Comparison of ENCODE assay signal across 1 cellular context in the genomic region with DNA sequence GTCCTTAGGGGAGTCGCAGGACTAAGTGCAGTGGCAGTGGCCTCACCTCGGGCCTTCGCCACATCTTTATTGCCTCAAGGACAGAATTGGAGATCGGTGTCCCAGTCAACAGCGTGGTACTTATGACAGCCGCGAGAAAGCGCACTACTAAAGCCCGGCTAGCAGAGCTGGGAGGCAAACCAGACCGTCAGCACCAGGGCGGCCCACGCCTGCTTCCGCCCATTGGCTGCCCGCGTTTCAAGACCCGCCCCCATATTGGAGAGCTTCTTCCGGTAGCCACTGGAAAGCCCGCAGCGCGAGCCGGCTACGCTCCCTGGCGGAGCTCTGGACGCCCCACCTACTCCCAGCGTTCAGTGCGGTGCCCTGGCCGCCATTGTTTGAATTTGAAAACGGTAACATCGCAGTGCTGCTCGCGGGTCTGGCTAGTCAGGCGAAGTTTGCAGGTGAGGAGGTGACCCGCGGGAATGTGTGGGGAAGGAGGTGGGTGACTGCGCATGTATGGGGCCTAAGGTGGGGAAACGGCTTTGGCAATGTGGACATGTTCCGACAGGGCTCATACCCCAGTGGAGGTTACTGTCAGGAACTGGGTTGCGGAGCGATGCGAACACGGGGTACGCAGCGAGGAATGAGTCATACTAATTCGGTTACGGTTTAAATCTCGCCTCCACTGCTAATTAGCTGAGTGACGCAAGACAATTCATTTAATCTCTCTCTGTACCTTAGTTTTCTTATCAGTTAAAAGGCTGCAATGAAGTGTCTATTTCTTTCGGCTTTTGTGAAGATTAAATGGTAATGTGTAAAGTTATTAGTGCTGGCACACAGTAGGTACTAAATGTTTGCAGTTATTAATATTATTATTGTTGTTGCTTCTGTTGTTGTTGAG.
A peak's percentile ranks its signal among the peaks of the same experiment; 100 is the strongest.
TF ChIP-seq lines count a peak whose summit lies in the region.

A gene with protein sequence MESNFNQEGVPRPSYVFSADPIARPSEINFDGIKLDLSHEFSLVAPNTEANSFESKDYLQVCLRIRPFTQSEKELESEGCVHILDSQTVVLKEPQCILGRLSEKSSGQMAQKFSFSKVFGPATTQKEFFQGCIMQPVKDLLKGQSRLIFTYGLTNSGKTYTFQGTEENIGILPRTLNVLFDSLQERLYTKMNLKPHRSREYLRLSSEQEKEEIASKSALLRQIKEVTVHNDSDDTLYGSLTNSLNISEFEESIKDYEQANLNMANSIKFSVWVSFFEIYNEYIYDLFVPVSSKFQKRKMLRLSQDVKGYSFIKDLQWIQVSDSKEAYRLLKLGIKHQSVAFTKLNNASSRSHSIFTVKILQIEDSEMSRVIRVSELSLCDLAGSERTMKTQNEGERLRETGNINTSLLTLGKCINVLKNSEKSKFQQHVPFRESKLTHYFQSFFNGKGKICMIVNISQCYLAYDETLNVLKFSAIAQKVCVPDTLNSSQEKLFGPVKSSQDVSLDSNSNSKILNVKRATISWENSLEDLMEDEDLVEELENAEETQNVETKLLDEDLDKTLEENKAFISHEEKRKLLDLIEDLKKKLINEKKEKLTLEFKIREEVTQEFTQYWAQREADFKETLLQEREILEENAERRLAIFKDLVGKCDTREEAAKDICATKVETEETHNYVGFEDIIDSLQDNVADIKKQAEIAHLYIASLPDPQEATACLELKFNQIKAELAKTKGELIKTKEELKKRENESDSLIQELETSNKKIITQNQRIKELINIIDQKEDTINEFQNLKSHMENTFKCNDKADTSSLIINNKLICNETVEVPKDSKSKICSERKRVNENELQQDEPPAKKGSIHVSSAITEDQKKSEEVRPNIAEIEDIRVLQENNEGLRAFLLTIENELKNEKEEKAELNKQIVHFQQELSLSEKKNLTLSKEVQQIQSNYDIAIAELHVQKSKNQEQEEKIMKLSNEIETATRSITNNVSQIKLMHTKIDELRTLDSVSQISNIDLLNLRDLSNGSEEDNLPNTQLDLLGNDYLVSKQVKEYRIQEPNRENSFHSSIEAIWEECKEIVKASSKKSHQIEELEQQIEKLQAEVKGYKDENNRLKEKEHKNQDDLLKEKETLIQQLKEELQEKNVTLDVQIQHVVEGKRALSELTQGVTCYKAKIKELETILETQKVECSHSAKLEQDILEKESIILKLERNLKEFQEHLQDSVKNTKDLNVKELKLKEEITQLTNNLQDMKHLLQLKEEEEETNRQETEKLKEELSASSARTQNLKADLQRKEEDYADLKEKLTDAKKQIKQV (N-terminal part only) (plus strand): TSS at position 353 of the 883 bp plus-strand sequence. CDS start 3,705 bp downstream, outside the sequence.

TF ChIP-seq in GM23338, 12 proteins besides CTCF, POLR2A, EP300 and RAD21:
- peak; percentile 99 for TF ChIP-seq POLR2AphosphoS5 (IDR thresholded peaks at IDR 0.05; ENCODE audit: low read depth)
- TF ChIP-seq EZH2phosphoT487 (IDR thresholded peaks at IDR 0.05; ENCODE audit: unreplicated experiment): no peak
- TF ChIP-seq CREB1 (CRISPR knock-in tag; IDR thresholded peaks at IDR 0.05; ENCODE audit: low read depth): peak; percentile 30
